1 cellular context compared by ENCODE assay signal in the genomic region with DNA sequence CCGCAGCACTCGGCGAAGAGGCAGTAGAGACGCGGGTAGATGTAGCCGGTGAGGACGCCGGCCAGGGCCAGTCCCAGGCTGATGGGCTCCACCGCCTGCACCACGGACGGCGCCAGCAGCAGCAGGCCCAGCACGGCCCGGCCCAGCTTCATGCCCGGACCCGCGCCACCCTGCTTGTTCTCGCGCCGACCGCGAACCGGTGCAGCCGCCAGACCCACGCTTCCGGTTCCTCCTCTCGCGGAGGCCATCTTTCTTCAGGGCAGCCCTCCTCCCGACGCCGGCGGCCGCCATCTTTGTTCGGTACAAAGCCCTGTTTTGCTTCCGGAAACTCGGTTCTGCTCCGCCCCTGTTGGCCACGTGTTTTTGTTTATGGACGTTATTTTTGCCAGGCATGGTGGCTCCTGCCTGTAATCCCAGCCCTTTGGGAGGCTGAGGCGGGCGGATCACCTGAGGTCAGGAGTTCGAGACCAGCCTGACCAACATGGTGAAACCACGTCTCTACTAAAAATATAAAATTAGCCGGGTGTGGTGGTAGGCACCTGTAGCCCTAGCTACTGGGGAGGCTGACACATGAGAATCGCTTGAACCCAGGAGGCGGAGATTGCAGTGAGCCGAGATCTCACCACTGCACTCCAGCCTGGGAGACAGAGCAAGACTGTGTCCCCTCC.
TF ChIP-seq lines count a peak whose summit lies in the region.

A gene with protein sequence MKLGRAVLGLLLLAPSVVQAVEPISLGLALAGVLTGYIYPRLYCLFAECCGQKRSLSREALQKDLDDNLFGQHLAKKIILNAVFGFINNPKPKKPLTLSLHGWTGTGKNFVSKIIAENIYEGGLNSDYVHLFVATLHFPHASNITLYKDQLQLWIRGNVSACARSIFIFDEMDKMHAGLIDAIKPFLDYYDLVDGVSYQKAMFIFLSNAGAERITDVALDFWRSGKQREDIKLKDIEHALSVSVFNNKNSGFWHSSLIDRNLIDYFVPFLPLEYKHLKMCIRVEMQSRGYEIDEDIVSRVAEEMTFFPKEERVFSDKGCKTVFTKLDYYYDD (minus strand): TSS at position 203 of the 668 bp plus-strand sequence. CDS start 51 bp downstream, at position 152.

TF ChIP-seq in GM12878, 131 proteins besides CTCF, POLR2A, EP300 and RAD21 (continued from another document and continues in another):
- peak in 1 of 2 experiments; percentile 67; a peak in 2 of 4 replicates for TF ChIP-seq BHLHE40 (IDR thresholded peaks at IDR 0.05; ENCODE audit: borderline replicate concordance in 1 of 2, low read depth in 2 of 2, low read length in 1 of 2)
- TF ChIP-seq HCFC1 (IDR thresholded peaks at IDR 0.05; ENCODE audit: low read length), result peak; percentile 90
- no peak for TF ChIP-seq NR2F1 (conservative IDR thresholded peaks at IDR 0.05)
- TF ChIP-seq, protein P1, sequence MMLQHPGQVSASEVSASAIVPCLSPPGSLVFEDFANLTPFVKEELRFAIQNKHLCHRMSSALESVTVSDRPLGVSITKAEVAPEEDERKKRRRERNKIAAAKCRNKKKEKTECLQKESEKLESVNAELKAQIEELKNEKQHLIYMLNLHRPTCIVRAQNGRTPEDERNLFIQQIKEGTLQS (IDR thresholded peaks at IDR 0.05; ENCODE audit: borderline replicate concordance, extremely low read depth, low read depth, low read length), result no peak
- no peak for TF ChIP-seq ZNF274 (IDR thresholded peaks at IDR 0.05; ENCODE audit: insufficient read depth, insufficient read length)
- no peak for TF ChIP-seq EZH2 (IDR thresholded peaks at IDR 0.05; ENCODE audit: borderline replicate concordance, control insufficient read depth, low read depth, low read length)
- TF ChIP-seq, protein P2, sequence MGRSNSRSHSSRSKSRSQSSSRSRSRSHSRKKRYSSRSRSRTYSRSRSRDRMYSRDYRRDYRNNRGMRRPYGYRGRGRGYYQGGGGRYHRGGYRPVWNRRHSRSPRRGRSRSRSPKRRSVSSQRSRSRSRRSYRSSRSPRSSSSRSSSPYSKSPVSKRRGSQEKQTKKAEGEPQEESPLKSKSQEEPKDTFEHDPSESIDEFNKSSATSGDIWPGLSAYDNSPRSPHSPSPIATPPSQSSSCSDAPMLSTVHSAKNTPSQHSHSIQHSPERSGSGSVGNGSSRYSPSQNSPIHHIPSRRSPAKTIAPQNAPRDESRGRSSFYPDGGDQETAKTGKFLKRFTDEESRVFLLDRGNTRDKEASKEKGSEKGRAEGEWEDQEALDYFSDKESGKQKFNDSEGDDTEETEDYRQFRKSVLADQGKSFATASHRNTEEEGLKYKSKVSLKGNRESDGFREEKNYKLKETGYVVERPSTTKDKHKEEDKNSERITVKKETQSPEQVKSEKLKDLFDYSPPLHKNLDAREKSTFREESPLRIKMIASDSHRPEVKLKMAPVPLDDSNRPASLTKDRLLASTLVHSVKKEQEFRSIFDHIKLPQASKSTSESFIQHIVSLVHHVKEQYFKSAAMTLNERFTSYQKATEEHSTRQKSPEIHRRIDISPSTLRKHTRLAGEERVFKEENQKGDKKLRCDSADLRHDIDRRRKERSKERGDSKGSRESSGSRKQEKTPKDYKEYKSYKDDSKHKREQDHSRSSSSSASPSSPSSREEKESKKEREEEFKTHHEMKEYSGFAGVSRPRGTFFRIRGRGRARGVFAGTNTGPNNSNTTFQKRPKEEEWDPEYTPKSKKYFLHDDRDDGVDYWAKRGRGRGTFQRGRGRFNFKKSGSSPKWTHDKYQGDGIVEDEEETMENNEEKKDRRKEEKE (IDR thresholded peaks at IDR 0.05), result no peak
- peak; percentile 82; the same call in 1 of the 2 replicates for TF ChIP-seq MXI1 (IDR thresholded peaks at IDR 0.05; ENCODE audit: low read depth, low read length)
- TF ChIP-seq SIN3A (IDR thresholded peaks at IDR 0.05; ENCODE audit: low read depth, low read length), result peak; percentile 83; the same call in 1 of the 2 replicates
- TF ChIP-seq, protein P3, sequence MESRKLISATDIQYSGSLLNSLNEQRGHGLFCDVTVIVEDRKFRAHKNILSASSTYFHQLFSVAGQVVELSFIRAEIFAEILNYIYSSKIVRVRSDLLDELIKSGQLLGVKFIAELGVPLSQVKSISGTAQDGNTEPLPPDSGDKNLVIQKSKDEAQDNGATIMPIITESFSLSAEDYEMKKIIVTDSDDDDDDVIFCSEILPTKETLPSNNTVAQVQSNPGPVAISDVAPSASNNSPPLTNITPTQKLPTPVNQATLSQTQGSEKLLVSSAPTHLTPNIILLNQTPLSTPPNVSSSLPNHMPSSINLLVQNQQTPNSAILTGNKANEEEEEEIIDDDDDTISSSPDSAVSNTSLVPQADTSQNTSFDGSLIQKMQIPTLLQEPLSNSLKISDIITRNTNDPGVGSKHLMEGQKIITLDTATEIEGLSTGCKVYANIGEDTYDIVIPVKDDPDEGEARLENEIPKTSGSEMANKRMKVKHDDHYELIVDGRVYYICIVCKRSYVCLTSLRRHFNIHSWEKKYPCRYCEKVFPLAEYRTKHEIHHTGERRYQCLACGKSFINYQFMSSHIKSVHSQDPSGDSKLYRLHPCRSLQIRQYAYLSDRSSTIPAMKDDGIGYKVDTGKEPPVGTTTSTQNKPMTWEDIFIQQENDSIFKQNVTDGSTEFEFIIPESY (IDR thresholded peaks at IDR 0.05), result no peak
- TF ChIP-seq CHD1 (IDR thresholded peaks at IDR 0.05; ENCODE audit: low read depth, low read length), result no peak
- no peak; the same call in 1 of the 2 replicates for TF ChIP-seq PML (IDR thresholded peaks at IDR 0.05; ENCODE audit: low read length)
- TF ChIP-seq SUZ12 (IDR thresholded peaks at IDR 0.05; ENCODE audit: unreplicated experiment), result no peak
- no peak for TF ChIP-seq SRF (IDR thresholded peaks at IDR 0.05; ENCODE audit: low read depth in 2 of 2, low read length in 2 of 2)
- TF ChIP-seq YY1 (IDR thresholded peaks at IDR 0.05; ENCODE audit: low read depth, low read length), result peak; percentile 100
- no peak for TF ChIP-seq SMAD1 (IDR thresholded peaks at IDR 0.05; ENCODE audit: low read depth, partially characterized antibody)
- TF ChIP-seq CHD2 (IDR thresholded peaks at IDR 0.05; ENCODE audit: borderline replicate concordance, low read depth, low read length), result peak; percentile 87
- TF ChIP-seq STAT1 (conservative IDR thresholded peaks at IDR 0.05), result no peak
- TF ChIP-seq, protein P4, sequence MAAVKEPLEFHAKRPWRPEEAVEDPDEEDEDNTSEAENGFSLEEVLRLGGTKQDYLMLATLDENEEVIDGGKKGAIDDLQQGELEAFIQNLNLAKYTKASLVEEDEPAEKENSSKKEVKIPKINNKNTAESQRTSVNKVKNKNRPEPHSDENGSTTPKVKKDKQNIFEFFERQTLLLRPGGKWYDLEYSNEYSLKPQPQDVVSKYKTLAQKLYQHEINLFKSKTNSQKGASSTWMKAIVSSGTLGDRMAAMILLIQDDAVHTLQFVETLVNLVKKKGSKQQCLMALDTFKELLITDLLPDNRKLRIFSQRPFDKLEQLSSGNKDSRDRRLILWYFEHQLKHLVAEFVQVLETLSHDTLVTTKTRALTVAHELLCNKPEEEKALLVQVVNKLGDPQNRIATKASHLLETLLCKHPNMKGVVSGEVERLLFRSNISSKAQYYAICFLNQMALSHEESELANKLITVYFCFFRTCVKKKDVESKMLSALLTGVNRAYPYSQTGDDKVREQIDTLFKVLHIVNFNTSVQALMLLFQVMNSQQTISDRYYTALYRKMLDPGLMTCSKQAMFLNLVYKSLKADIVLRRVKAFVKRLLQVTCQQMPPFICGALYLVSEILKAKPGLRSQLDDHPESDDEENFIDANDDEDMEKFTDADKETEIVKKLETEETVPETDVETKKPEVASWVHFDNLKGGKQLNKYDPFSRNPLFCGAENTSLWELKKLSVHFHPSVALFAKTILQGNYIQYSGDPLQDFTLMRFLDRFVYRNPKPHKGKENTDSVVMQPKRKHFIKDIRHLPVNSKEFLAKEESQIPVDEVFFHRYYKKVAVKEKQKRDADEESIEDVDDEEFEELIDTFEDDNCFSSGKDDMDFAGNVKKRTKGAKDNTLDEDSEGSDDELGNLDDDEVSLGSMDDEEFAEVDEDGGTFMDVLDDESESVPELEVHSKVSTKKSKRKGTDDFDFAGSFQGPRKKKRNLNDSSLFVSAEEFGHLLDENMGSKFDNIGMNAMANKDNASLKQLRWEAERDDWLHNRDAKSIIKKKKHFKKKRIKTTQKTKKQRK (IDR thresholded peaks at IDR 0.05; ENCODE audit: low read depth, low read length), result no peak
- no peak for TF ChIP-seq HDAC2 (IDR thresholded peaks at IDR 0.05)
- TF ChIP-seq JUNB (IDR thresholded peaks at IDR 0.05), result no peak
- no peak for TF ChIP-seq EED (IDR thresholded peaks at IDR 0.05; ENCODE audit: low read depth)
- TF ChIP-seq, protein P5, sequence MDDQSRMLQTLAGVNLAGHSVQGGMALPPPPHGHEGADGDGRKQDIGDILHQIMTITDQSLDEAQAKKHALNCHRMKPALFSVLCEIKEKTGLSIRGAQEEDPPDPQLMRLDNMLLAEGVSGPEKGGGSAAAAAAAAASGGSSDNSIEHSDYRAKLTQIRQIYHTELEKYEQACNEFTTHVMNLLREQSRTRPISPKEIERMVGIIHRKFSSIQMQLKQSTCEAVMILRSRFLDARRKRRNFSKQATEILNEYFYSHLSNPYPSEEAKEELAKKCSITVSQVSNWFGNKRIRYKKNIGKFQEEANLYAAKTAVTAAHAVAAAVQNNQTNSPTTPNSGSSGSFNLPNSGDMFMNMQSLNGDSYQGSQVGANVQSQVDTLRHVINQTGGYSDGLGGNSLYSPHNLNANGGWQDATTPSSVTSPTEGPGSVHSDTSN (IDR thresholded peaks at IDR 0.05; ENCODE audit: insufficient replicate concordance, low read depth, low read length), result no peak
- TF ChIP-seq, protein P6, sequence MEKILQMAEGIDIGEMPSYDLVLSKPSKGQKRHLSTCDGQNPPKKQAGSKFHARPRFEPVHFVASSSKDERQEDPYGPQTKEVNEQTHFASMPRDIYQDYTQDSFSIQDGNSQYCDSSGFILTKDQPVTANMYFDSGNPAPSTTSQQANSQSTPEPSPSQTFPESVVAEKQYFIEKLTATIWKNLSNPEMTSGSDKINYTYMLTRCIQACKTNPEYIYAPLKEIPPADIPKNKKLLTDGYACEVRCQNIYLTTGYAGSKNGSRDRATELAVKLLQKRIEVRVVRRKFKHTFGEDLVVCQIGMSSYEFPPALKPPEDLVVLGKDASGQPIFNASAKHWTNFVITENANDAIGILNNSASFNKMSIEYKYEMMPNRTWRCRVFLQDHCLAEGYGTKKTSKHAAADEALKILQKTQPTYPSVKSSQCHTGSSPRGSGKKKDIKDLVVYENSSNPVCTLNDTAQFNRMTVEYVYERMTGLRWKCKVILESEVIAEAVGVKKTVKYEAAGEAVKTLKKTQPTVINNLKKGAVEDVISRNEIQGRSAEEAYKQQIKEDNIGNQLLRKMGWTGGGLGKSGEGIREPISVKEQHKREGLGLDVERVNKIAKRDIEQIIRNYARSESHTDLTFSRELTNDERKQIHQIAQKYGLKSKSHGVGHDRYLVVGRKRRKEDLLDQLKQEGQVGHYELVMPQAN (conservative IDR thresholded peaks at IDR 0.05), result peak; percentile 83
- TF ChIP-seq ZNF622 (IDR thresholded peaks at IDR 0.05), result no peak
- TF ChIP-seq RUNX3 (IDR thresholded peaks at IDR 0.05; ENCODE audit: low read length), result peak; percentile 74
- TF ChIP-seq RB1 (IDR thresholded peaks at IDR 0.05; ENCODE audit: borderline replicate concordance), result peak; percentile 72; the same call in 1 of the 2 replicates
- peak; percentile 48 for TF ChIP-seq SP1 (IDR thresholded peaks at IDR 0.05; ENCODE audit: low read depth, low read length)
- TF ChIP-seq RFX5 (IDR thresholded peaks at IDR 0.05; ENCODE audit: low read depth, low read length), result no peak
- TF ChIP-seq, protein P7, sequence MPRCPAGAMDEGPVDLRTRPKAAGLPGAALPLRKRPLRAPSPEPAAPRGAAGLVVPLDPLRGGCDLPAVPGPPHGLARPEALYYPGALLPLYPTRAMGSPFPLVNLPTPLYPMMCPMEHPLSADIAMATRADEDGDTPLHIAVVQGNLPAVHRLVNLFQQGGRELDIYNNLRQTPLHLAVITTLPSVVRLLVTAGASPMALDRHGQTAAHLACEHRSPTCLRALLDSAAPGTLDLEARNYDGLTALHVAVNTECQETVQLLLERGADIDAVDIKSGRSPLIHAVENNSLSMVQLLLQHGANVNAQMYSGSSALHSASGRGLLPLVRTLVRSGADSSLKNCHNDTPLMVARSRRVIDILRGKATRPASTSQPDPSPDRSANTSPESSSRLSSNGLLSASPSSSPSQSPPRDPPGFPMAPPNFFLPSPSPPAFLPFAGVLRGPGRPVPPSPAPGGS (IDR thresholded peaks at IDR 0.05; ENCODE audit: borderline replicate concordance, insufficient read depth, low read depth, low read length, poor library complexity, severe bottlenecking), result no peak
- TF ChIP-seq ZNF24 (IDR thresholded peaks at IDR 0.05), result no peak
- no peak for TF ChIP-seq FOS (IDR thresholded peaks at IDR 0.05; ENCODE audit: borderline replicate concordance, extremely low read depth, insufficient read length)
- TF ChIP-seq ZNF384 (IDR thresholded peaks at IDR 0.05; ENCODE audit: borderline replicate concordance, low read depth, low read length), result no peak
- TF ChIP-seq, protein P8, sequence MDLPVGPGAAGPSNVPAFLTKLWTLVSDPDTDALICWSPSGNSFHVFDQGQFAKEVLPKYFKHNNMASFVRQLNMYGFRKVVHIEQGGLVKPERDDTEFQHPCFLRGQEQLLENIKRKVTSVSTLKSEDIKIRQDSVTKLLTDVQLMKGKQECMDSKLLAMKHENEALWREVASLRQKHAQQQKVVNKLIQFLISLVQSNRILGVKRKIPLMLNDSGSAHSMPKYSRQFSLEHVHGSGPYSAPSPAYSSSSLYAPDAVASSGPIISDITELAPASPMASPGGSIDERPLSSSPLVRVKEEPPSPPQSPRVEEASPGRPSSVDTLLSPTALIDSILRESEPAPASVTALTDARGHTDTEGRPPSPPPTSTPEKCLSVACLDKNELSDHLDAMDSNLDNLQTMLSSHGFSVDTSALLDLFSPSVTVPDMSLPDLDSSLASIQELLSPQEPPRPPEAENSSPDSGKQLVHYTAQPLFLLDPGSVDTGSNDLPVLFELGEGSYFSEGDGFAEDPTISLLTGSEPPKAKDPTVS (IDR thresholded peaks at IDR 0.05; ENCODE audit: low read depth, low read length), result no peak
- TF ChIP-seq FOXK2 (IDR thresholded peaks at IDR 0.05), result peak; percentile 89
- TF ChIP-seq ZSCAN29 (IDR thresholded peaks at IDR 0.05), result peak; percentile 93
- TF ChIP-seq WRNIP1 (IDR thresholded peaks at IDR 0.05; ENCODE audit: borderline replicate concordance, low read depth, low read length), result no peak
- TF ChIP-seq KLF5 (IDR thresholded peaks at IDR 0.05; ENCODE audit: partially characterized antibody), result peak; percentile 66
- TF ChIP-seq, protein P9, sequence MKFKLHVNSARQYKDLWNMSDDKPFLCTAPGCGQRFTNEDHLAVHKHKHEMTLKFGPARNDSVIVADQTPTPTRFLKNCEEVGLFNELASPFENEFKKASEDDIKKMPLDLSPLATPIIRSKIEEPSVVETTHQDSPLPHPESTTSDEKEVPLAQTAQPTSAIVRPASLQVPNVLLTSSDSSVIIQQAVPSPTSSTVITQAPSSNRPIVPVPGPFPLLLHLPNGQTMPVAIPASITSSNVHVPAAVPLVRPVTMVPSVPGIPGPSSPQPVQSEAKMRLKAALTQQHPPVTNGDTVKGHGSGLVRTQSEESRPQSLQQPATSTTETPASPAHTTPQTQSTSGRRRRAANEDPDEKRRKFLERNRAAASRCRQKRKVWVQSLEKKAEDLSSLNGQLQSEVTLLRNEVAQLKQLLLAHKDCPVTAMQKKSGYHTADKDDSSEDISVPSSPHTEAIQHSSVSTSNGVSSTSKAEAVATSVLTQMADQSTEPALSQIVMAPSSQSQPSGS (IDR thresholded peaks at IDR 0.05; ENCODE audit: low read length), result no peak
- no peak for TF ChIP-seq TCF3 (IDR thresholded peaks at IDR 0.05; ENCODE audit: borderline replicate concordance, insufficient read depth, low read depth, low read length)
